In the genomic region with DNA sequence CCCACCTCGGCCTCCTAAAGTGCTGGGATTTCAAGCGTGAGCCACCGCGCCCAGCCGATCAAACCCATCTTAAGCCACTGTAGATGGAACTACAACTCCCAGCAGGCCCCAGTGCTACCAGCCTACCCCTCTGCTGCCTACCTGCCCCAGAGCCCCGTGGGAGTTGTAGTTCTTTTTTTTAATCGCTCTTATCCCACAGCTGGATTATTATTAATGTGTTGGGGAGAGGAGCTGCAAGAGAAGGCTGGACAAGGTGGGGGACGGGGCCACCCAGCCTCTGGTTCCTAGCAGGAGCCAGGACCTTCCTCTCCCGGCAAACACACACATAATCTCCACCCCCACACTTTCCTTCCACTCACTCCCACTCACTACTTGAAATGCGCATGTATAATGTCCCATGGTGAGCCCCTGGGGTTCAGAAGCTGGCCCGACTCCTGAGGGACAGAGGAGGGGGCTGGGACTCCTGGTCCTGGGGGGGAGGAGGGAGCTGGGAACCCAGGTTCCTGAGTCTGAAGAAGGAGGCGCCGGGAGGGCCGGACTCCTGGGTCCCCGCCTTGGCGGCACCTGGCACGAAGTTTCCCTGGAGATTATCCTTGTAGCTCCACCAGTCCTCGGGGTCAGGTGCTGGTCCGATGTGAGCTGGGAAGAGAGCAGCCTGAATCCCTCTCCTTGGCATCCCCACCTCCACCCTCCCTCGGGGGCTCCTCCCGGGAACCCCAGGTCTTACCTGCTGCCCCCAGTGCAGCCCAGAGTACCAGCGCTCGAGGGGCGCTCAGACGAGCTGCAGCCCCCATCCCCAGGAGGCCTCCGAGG, we compare ENCODE assay signal across 8 cellular contexts. TPM values are rescaled to one million over a fixed set of nuclear protein-coding genes. Genes with fewer than 3 reads are reported as not detected.
A peak's percentile ranks its signal among the peaks of the same experiment; 100 is the strongest.
DNase-seq lines count a peak whose midpoint lies in the region; ATAC-seq and TF ChIP-seq lines count a peak whose summit lies in the region.

No MANE protein-coding gene starts in this region.

- H3K27me3 ChIP-seq in GM23338 (ENCODE audit: insufficient read depth): 0 out of 2 replicates have a peak, but pooled peaks cover 7% of the 10 kb centered on the region

- intact Hi-C loops in left colon (cut with DNase I, micrococcal nuclease): no loop called here

- peak overlapping the region; percentile 91 for H3K27ac ChIP-seq in GM23338 (ENCODE audit: low read depth)

- peak overlapping the region; percentile 89 for H3K27ac Mint-ChIP-seq in GM23338
- H3K27ac Mint-ChIP-seq in chondrocyte (ENCODE audit: unreplicated experiment): no peak overlapping the region

- no peaks in the 10 kb centered on the region for H4K20me1 ChIP-seq in GM23338 (replicated peaks; ENCODE audit: insufficient read depth)

- H3K4me2 ChIP-seq in GM23338: peak overlapping the region; percentile 99

- H3K27me3 Mint-ChIP-seq in GM23338 (ENCODE audit: insufficient read depth, low read depth, poor library complexity) (peaks cover 16% of the 10 kb centered on the region), chondrocyte (ENCODE audit: low read depth) (no peaks in the 10 kb centered on the region)

- peak; percentile 59 for ATAC-seq in GM23338
- ATAC-seq in left colon: peak; percentile 66
- ATAC-seq in GM18520 (IDR thresholded peaks at IDR 0.05; ENCODE audit: unreplicated experiment): no peak

- DNase-seq in AG10803 (ENCODE audit: low read depth) (peak; percentile 64), GM23338 (ENCODE audit: low spot score) (peak; percentile 92), NCI-H345 (lab: John Stamatoyannopoulos, UW) (peak; percentile 58), chondrocyte (ENCODE audit: low spot score) (no peak), left colon (peak; percentile 73 to 80)
- DNase-seq in activated CD4-positive, alpha-beta T cell treated with anti-CD3 and anti-CD28 coated beads for 1 hour: peak; percentile 65
- peak in 3 of 4 experiments; percentile 58 to 71 (median 62) for DNase-seq in stimulated activated CD4-positive, alpha-beta T cell treated with anti-CD3 and anti-CD28 coated beads, Interleukin-1b, Interleukin-23, amount 100 ng/mL, for 24 hours (ENCODE audit: low read depth in 4 of 4, low spot score in 1 of 4)

- H3K9me3 Mint-ChIP-seq in GM23338: no peaks in the 10 kb centered on the region
- no peaks in the 10 kb centered on the region for H3K9me3 Mint-ChIP-seq in chondrocyte (ENCODE audit: low read depth)

- H3K4me1 Mint-ChIP-seq in GM23338 (peaks cover 12% of the 10 kb centered on the region), chondrocyte (ENCODE audit: low read depth) (peaks cover 30% of the 10 kb centered on the region)

- H3K4me3 Mint-ChIP-seq in GM23338: peak overlapping the region; percentile 91
- H3K4me3 Mint-ChIP-seq in chondrocyte (ENCODE audit: unreplicated experiment): peak overlapping the region; percentile 82

- H3K9me2 ChIP-seq in GM23338 (ENCODE audit: insufficient read depth): no peaks in the 10 kb centered on the region

- H3K36me3 ChIP-seq in GM23338 (ENCODE audit: insufficient read depth): no peaks in the 10 kb centered on the region

- TF ChIP-seq CTCF in AG10803 (conservative IDR thresholded peaks at IDR 0.05; ENCODE audit: low read length) (no peak), GM23338 (conservative IDR thresholded peaks at IDR 0.05; ENCODE audit: low read depth in 2 of 2) (no peak), chondrocyte (IDR thresholded peaks at IDR 0.05) (no peak)

- H3F3A ChIP-seq in GM23338 (replicated peaks; ENCODE audit: low read depth): 0 out of 2 replicates have a peak, but pooled peaks cover 13% of the 10 kb centered on the region

- no peak overlapping the region; the same call in none of the 2 replicates for H3K4me3 ChIP-seq in AG10803 (ENCODE audit: low read length)
- H3K4me3 ChIP-seq in GM23338: peak overlapping the region; percentile 75

- H3K36me3 Mint-ChIP-seq in GM23338 (ENCODE audit: low read depth): peaks cover 20% of the 10 kb centered on the region
- H3K36me3 Mint-ChIP-seq in chondrocyte (ENCODE audit: low read depth): no peaks in the 10 kb centered on the region

- peaks cover 7% of the 10 kb centered on the region; the same call in 1 of the 2 replicates for H3K4me1 ChIP-seq in GM23338 (ENCODE audit: insufficient read depth)

- H2AFZ ChIP-seq in GM23338: peak overlapping the region; percentile 92

- no peaks in the 10 kb centered on the region for H3K79me2 ChIP-seq in GM23338 (replicated peaks; ENCODE audit: insufficient read depth)

TF ChIP-seq in GM23338, 12 proteins besides CTCF, POLR2A, EP300 and RAD21 (continues in another document):
- TF ChIP-seq EZH2 (IDR thresholded peaks at IDR 0.05; ENCODE audit: low read depth, unreplicated experiment): no peak
- TF ChIP-seq, protein P1, sequence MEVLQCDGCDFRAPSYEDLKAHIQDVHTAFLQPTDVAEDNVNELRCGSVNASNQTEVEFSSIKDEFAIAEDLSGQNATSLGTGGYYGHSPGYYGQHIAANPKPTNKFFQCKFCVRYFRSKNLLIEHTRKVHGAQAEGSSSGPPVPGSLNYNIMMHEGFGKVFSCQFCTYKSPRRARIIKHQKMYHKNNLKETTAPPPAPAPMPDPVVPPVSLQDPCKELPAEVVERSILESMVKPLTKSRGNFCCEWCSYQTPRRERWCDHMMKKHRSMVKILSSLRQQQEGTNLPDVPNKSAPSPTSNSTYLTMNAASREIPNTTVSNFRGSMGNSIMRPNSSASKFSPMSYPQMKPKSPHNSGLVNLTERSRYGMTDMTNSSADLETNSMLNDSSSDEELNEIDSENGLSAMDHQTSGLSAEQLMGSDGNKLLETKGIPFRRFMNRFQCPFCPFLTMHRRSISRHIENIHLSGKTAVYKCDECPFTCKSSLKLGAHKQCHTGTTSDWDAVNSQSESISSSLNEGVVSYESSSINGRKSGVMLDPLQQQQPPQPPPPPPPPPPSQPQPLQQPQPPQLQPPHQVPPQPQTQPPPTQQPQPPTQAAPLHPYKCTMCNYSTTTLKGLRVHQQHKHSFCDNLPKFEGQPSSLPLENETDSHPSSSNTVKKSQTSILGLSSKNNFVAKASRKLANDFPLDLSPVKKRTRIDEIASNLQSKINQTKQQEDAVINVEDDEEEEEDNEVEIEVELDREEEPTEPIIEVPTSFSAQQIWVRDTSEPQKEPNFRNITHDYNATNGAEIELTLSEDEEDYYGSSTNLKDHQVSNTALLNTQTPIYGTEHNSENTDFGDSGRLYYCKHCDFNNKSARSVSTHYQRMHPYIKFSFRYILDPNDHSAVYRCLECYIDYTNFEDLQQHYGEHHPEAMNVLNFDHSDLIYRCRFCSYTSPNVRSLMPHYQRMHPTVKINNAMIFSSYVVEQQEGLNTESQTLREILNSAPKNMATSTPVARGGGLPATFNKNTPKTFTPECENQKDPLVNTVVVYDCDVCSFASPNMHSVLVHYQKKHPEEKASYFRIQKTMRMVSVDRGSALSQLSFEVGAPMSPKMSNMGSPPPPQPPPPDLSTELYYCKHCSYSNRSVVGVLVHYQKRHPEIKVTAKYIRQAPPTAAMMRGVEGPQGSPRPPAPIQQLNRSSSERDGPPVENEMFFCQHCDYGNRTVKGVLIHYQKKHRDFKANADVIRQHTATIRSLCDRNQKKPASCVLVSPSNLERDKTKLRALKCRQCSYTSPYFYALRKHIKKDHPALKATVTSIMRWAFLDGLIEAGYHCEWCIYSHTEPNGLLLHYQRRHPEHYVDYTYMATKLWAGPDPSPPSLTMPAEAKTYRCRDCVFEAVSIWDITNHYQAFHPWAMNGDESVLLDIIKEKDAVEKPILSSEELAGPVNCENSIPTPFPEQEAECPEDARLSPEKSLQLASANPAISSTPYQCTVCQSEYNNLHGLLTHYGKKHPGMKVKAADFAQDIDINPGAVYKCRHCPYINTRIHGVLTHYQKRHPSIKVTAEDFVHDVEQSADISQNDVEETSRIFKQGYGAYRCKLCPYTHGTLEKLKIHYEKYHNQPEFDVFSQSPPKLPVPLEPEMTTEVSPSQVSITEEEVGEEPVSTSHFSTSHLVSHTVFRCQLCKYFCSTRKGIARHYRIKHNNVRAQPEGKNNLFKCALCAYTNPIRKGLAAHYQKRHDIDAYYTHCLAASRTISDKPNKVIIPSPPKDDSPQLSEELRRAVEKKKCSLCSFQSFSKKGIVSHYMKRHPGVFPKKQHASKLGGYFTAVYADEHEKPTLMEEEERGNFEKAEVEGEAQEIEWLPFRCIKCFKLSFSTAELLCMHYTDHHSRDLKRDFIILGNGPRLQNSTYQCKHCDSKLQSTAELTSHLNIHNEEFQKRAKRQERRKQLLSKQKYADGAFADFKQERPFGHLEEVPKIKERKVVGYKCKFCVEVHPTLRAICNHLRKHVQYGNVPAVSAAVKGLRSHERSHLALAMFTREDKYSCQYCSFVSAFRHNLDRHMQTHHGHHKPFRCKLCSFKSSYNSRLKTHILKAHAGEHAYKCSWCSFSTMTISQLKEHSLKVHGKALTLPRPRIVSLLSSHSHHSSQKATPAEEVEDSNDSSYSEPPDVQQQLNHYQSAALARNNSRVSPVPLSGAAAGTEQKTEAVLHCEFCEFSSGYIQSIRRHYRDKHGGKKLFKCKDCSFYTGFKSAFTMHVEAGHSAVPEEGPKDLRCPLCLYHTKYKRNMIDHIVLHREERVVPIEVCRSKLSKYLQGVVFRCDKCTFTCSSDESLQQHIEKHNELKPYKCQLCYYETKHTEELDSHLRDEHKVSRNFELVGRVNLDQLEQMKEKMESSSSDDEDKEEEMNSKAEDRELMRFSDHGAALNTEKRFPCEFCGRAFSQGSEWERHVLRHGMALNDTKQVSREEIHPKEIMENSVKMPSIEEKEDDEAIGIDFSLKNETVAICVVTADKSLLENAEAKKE (CRISPR knock-in tag; IDR thresholded peaks at IDR 0.05): no peak
- no peak for TF ChIP-seq ZNF331 (CRISPR knock-in tag; IDR thresholded peaks at IDR 0.05; ENCODE audit: low read depth)

RNA-seq across cellular contexts. Expression of gene CA11, which starts 0.9 kb away (rescaled TPM):
- 8.8 and 9.8 TPM in 2 replicates for total RNA-seq in GM23338 (2014; rRNA removed; shearing (Covaris generic))
- 29.7 and 38.8 TPM in 2 replicates for polyA plus RNA-seq in GM23338 (2016; fragmentation: Nextera tagmentation; extraction: Ambion mirVana)
- total RNA-seq in chondrocyte (8.1 to 14.1 TPM (median 9.1 TPM) in 3 replicates), left colon (1 to 10 TPM; 1.7 to 4.2 TPM)

RNA-seq across cellular contexts. Expression of gene DBP, which starts 7.9 kb away (rescaled TPM):
- total RNA-seq in GM23338 (2014; rRNA removed; shearing (Covaris generic)): 5.7 and 5.9 TPM in 2 replicates
- 5.0 and 6.3 TPM in 2 replicates for polyA plus RNA-seq in GM23338 (2016; fragmentation: Nextera tagmentation; extraction: Ambion mirVana)
- total RNA-seq in chondrocyte (2.1 to 6.2 TPM (median 3.9 TPM) in 3 replicates), left colon (10 to 100 TPM in 1 of 2 donors, 1 to 10 TPM in 1; 6.9 to 14.6 TPM)

RNA-seq across cellular contexts. Expression of gene SPHK2, which starts 25.7 kb away (rescaled TPM):
- total RNA-seq in GM23338 (2014; rRNA removed; shearing (Covaris generic)): 39.8 and 50.3 TPM in 2 replicates
- polyA plus RNA-seq in GM23338 (2016; fragmentation: Nextera tagmentation; extraction: Ambion mirVana): 18.3 TPM in 2 replicates
- total RNA-seq in chondrocyte (18.6 to 26.5 TPM (median 20.7 TPM) in 3 replicates), left colon (10 to 100 TPM; 45.1 to 51.0 TPM)

RNA-seq across cellular contexts. Expression of gene RPL18, which starts 26.1 kb away (rescaled TPM):
- 1,660 and 1,898 TPM in 2 replicates for total RNA-seq in GM23338 (2014; rRNA removed; shearing (Covaris generic))
- 2,011 and 2,172 TPM in 2 replicates for polyA plus RNA-seq in GM23338 (2016; fragmentation: Nextera tagmentation; extraction: Ambion mirVana)
- total RNA-seq in chondrocyte: 727 to 753 TPM (median 751 TPM) in 3 replicates
- 1,000 to 10,000 TPM; 1,328 to 1,333 TPM for total RNA-seq in left colon

RNA-seq across cellular contexts. Expression of gene NTN5, which starts 27.8 kb away (rescaled TPM):
- 0.82 and 0.94 TPM in 2 replicates for total RNA-seq in GM23338 (2014; rRNA removed; shearing (Covaris generic))
- polyA plus RNA-seq in GM23338 (2016; fragmentation: Nextera tagmentation; extraction: Ambion mirVana): 0.38 and 0.52 TPM in 2 replicates
- 0.97 to 1.1 TPM (median 1.1 TPM) in 3 replicates for total RNA-seq in chondrocyte
- under 1 TPM; 0.49 to 0.53 TPM for total RNA-seq in left colon
